ENCODE assay signal across 8 cellular contexts in the genomic region with DNA sequence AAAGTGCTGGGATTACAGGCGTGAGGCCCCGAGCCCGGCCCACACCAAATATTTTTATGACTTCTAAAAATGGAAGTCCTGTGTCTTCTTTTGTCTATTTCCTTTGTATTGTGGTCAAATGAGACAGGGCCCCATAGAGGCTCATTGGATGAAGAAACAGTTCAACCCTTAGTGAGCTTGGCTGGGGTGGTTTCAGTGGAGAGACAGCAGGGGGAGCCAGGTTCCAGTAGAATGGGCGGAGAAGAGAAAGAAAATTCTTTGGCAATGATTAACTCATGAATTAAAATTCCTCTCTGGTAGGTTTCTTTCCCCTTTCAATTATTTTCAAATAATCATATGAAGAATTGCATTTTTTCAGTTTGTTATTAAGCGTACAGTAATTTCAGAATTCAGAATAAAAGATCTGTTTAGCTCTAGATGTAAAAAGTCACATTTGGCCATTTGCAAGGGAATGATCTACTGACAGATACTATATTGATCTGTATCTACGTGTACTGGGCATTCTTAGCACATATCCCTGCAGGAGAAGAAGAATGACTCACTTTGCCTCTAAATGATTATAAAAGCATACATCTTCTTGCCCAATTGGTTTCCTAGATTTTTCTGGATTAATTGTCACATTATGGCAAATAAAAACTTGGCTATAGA. TPM values are rescaled to one million over a fixed set of nuclear protein-coding genes. Genes with fewer than 3 reads are reported as not detected.
DNase-seq lines count a peak whose midpoint lies in the region; ATAC-seq and TF ChIP-seq lines count a peak whose summit lies in the region.

No MANE protein-coding gene starts in this region.

- H3K27ac ChIP-seq in HL-60 (replicated peaks) (no peak overlapping the region), substantia nigra (ENCODE audit: low read depth, low read length, poor library complexity, severe bottlenecking) (no peak overlapping the region)

- no peak overlapping the region for H3K4me3 ChIP-seq in HL-60 (replicated peaks; ENCODE audit: insufficient read depth, low read length)

- ATAC-seq in GM18873 (IDR thresholded peaks at IDR 0.05; ENCODE audit: low FRiP score, unreplicated experiment), result no peak

- in situ Hi-C loops in Caki2 (cut with HindIII; ENCODE audit: low pct_unique_long_range_greater_than_20kb, low sequenced_read_pairs), result no loop called here

- H3K27me3 ChIP-seq in HL-60 (ENCODE audit: insufficient read depth, poor library complexity, severe bottlenecking), result no peaks in the 10 kb centered on the region

- TF ChIP-seq CTCF in HL-60 (IDR thresholded peaks at IDR 0.05; ENCODE audit: insufficient read depth, low read length), result peak; percentile 30

- DNase-seq in Caki2 (ENCODE audit: low read depth) (peak; percentile 28), HL-60 (ENCODE audit: low read depth in 1 of 2, low spot score in 1 of 2) (peak in 1 of 2 experiments; percentile 24), SKM-1 (lab: John Stamatoyannopoulos, UW; ENCODE audit: unreplicated experiment) (peak; percentile 30), left kidney (ENCODE audit: low read depth, low spot score) (peak; percentile 35), CD1c-positive myeloid dendritic cell (ENCODE audit: extremely low spot score) (no peak), NCI-H1417 (lab: John Stamatoyannopoulos, UW) (no peak), substantia nigra (lab: John Stamatoyannopoulos, UW) (no peak)

RNA-seq across cellular contexts. Expression of gene PNLIPRP3, which starts 43.2 kb away (rescaled TPM):
- not detected in 2 replicates for total RNA-seq in Caki2 (2014; rRNA removed; shearing (Covaris generic); ENCODE audit: low replicate concordance)

Comparison
In these comparisons a context has a peak if more than half of its experiments do, and no peak if none do; other contexts are left out.
1. DNase-seq: peak in Caki2 (single experiment), SKM-1 (single experiment) and left kidney (single experiment); none in CD1c-positive myeloid dendritic cell (single experiment), NCI-H1417 (0 of 3) and substantia nigra (0 of 49).